In genomic region chr21:39518055-39518844, GRCh38 we compare ENCODE assay signal across 8 cellular contexts.
DNase-seq lines count a peak whose midpoint lies in the region; ATAC-seq and TF ChIP-seq lines count a peak whose summit lies in the region.

No MANE protein-coding gene starts in this region.

- TF ChIP-seq CTCF in WTC11 (IDR thresholded peaks at IDR 0.05) (peak; percentile 89), right lobe of liver (IDR thresholded peaks at IDR 0.05) (peak; percentile 78 to 90 (median 89))

- POLR2A ChIA-PET in WTC11 (lab: Charles Lee): no interaction called here

- peaks cover 14% of the 10 kb centered on the region for H3K9me3 Mint-ChIP-seq in WTC11

- peaks cover 40% of the 10 kb centered on the region for H3K4me1 Mint-ChIP-seq in WTC11

- intact Hi-C loops in right lobe of liver (cut with DNase I): loop anchor here (5.0 kb wide), 2 partner anchors 194 to 199 kb away; no protein-coding TSS in a partner anchor

- H3K36me3 Mint-ChIP-seq in WTC11: peaks cover 6% of the 10 kb centered on the region

- DNase-seq in activated CD4-positive, alpha-beta T cell treated with anti-CD3 and anti-CD28 coated beads for 24 hours (ENCODE audit: low read depth in 2 of 2): peak; percentile 18 to 22
- DNase-seq in activated CD4-positive, alpha-beta T cell treated with anti-CD3 and anti-CD28 coated beads for 1 hour: no peak
- DNase-seq in NCI-H2227 (lab: John Stamatoyannopoulos, UW; ENCODE audit: unreplicated experiment) (peak; percentile 84), WTC11 (ENCODE audit: low spot score) (peak; percentile 78), dermis microvascular lymphatic vessel endothelial cell (ENCODE audit: low read depth in 2 of 2) (peak; percentile 25 to 51), right lobe of liver (peak in 1 of 3 donors; percentile 58)
- DNase-seq in stimulated activated CD8-positive, alpha-beta memory T cell treated with anti-CD3 and anti-CD28 coated beads, Interleukin-4, amount 100 ng/mL, for 24 hours (ENCODE audit: low read depth): peak; percentile 4

- no peaks in the 10 kb centered on the region; the same call in 1 of the 2 replicates for H3K27me3 Mint-ChIP-seq in WTC11 (ENCODE audit: low read depth)

- CTCF ChIA-PET in WTC11 (lab: Charles Lee): interaction anchor here (0.5 to 2.8 kb wide), 14 partner anchors 10 to 348 kb away, joined by 3 to 12 read pairs (median 4); no protein-coding TSS in a partner anchor

- no peak overlapping the region for H3K27ac ChIP-seq in right lobe of liver

- no peaks in the 10 kb centered on the region for H3K36me3 ChIP-seq in right lobe of liver

- no peak overlapping the region for H3K4me3 Mint-ChIP-seq in WTC11

- no peaks in the 10 kb centered on the region for H3K9me3 ChIP-seq in right lobe of liver

- 24% methylated on average over 13 of the region's 13 CpGs for WGBS in right lobe of liver (ENCODE audit: insufficient coverage, low coverage, low lambda C conversion rate, missing lambda C conversion rate)

- ATAC-seq in HG03139 (IDR thresholded peaks at IDR 0.05; ENCODE audit: unreplicated experiment) (peak; percentile 70), WTC11 (peak; percentile 96), right lobe of liver (peak; percentile 80 to 94 (median 92))

- H3K27me3 ChIP-seq in right lobe of liver: no peaks in the 10 kb centered on the region

- no peak for TF ChIP-seq POLR2A in right lobe of liver (IDR thresholded peaks at IDR 0.05)

- no peak overlapping the region for H3K4me3 ChIP-seq in right lobe of liver

- peaks cover 0 to 3% (median 0%) of the 10 kb centered on the region in 4 donors for H3K4me1 ChIP-seq in right lobe of liver

- no peak overlapping the region for H3K27ac Mint-ChIP-seq in WTC11

TF ChIP-seq in WTC11, 78 proteins besides CTCF, POLR2A, EP300 and RAD21:
- TF ChIP-seq MAX (CRISPR knock-in tag; IDR thresholded peaks at IDR 0.05): 0 out of 2 replicates have a peak, but pooled peaks have one; percentile 36
- 0 out of 2 replicates have a peak, but pooled peaks have one; percentile 36 for TF ChIP-seq TEAD1 (CRISPR knock-in tag; IDR thresholded peaks at IDR 0.05)
- TF ChIP-seq ZNF121 (CRISPR knock-in tag; IDR thresholded peaks at IDR 0.05): peak; percentile 99
- no peak for TF ChIP-seq SMAD4 (CRISPR knock-in tag; IDR thresholded peaks at IDR 0.05)
- peak; percentile 73 for TF ChIP-seq GTF2I (CRISPR knock-in tag; conservative IDR thresholded peaks at IDR 0.05)
- TF ChIP-seq MYBL2 (CRISPR knock-in tag; IDR thresholded peaks at IDR 0.05): no peak
- TF ChIP-seq ZBTB43 (CRISPR knock-in tag; IDR thresholded peaks at IDR 0.05): peak; percentile 26; the same call in 1 of the 2 replicates
TF ChIP-seq in WTC11: peak in this region for 5.
